In genomic region chr11:102914238-102915043, GRCh38 we compare ENCODE assay signal across 8 cellular contexts. TPM values are rescaled to one million over a fixed set of nuclear protein-coding genes. Genes with fewer than 3 reads are reported as not detected.
A peak's percentile ranks its signal among the peaks of the same experiment; 100 is the strongest.
DNase-seq lines count a peak whose midpoint lies in the region; ATAC-seq and TF ChIP-seq lines count a peak whose summit lies in the region.

No MANE protein-coding gene starts in this region.

- 29 to 32% methylated on average over 3 of the region's 3 CpGs for WGBS in aorta, 2 donors

- no peak overlapping the region for H3K4me3 Mint-ChIP-seq in effector memory CD8-positive, alpha-beta T cell

- peaks cover 3% of the 10 kb centered on the region for H3K36me3 Mint-ChIP-seq in effector memory CD8-positive, alpha-beta T cell (ENCODE audit: insufficient read depth)

- no peak overlapping the region for H2AFZ ChIP-seq in fibroblast of lung (ENCODE audit: low read length)

- no peaks in the 10 kb centered on the region for H3K4me1 ChIP-seq in NT2/D1 (ENCODE audit: insufficient read depth, insufficient read length)
- H3K4me1 ChIP-seq in fibroblast of lung (ENCODE audit: control insufficient read depth, extremely low read depth, insufficient read depth, low read length): no peaks in the 10 kb centered on the region
- H3K4me1 ChIP-seq in aorta (ENCODE audit: control insufficient read depth in 1 of 2, insufficient read depth in 2 of 2, low read length in 2 of 2): no peaks in the 10 kb centered on the region

- H3K27ac Mint-ChIP-seq in effector memory CD8-positive, alpha-beta T cell: no peak overlapping the region

- DNase-seq in AG20443 (ENCODE audit: low spot score): peak; percentile 73
- peak; percentile 49 for DNase-seq in NT2/D1 (ENCODE audit: low read depth, low spot score)
- DNase-seq in fibroblast of lung (ENCODE audit: low read depth in 2 of 2): peak; percentile 31 to 68
- DNase-seq in putamen (ENCODE audit: low spot score): peak; percentile 33
- DNase-seq in effector memory CD8-positive, alpha-beta T cell: no peak
- no peak for DNase-seq in aorta

- peaks cover 9% of the 10 kb centered on the region; the same call in 1 of the 2 replicates for H3K9me3 ChIP-seq in NT2/D1 (ENCODE audit: insufficient read depth, low read length)
- H3K9me3 ChIP-seq in fibroblast of lung (ENCODE audit: control insufficient read depth, insufficient read depth, low read depth, low read length): no peaks in the 10 kb centered on the region
- H3K9me3 ChIP-seq in aorta (ENCODE audit: control insufficient read depth, low read length): no peaks in the 10 kb centered on the region

- H3K36me3 ChIP-seq in NT2/D1 (ENCODE audit: insufficient read depth, insufficient read length, low read length): no peaks in the 10 kb centered on the region
- no peaks in the 10 kb centered on the region for H3K36me3 ChIP-seq in fibroblast of lung (ENCODE audit: control insufficient read depth, insufficient read depth, low read length)
- H3K36me3 ChIP-seq in aorta (ENCODE audit: control insufficient read depth in 1 of 2, insufficient read depth in 2 of 2, low read length in 1 of 2): no peaks in the 10 kb centered on the region

- H3K4me3 ChIP-seq in NT2/D1 (ENCODE audit: insufficient read length, low read depth) (no peak overlapping the region), fibroblast of lung (replicated peaks in 1 of 4; ENCODE audit: control extremely low read depth in 1 of 4, insufficient read depth in 1 of 4, low read depth in 3 of 4, low read length in 4 of 4) (no peak overlapping the region), aorta (ENCODE audit: low read length in 2 of 2) (no peak overlapping the region)

- H3K27ac ChIP-seq in fibroblast of lung (ENCODE audit: insufficient read depth, low read length): no peak overlapping the region
- no peak overlapping the region for H3K27ac ChIP-seq in aorta (ENCODE audit: low read depth in 1 of 2, low read length in 2 of 2)

- H3K9ac ChIP-seq in NT2/D1 (ENCODE audit: insufficient read length, low read depth) (no peak overlapping the region), fibroblast of lung (ENCODE audit: insufficient read depth, low read length) (no peak overlapping the region)

- peaks cover 0 to under 1% of the 10 kb centered on the region in 2 donors for H3K9me3 Mint-ChIP-seq in effector memory CD8-positive, alpha-beta T cell

- ATAC-seq in GM18867 (IDR thresholded peaks at IDR 0.05; ENCODE audit: unreplicated experiment): peak; percentile 57
- no peak for ATAC-seq in effector memory CD8-positive, alpha-beta T cell (replicated peaks)
- no peak for ATAC-seq in HG03108 (IDR thresholded peaks at IDR 0.05; ENCODE audit: unreplicated experiment)
- ATAC-seq in aorta (ENCODE audit: low FRiP score): no peak

- no peaks in the 10 kb centered on the region for H3K79me2 ChIP-seq in fibroblast of lung (ENCODE audit: control insufficient read depth, insufficient read depth, low read length)

- peak; percentile 82 to 88 for TF ChIP-seq CTCF in fibroblast of lung (conservative IDR thresholded peaks at IDR 0.05 in 1 of 2, IDR thresholded peaks at IDR 0.05 in 1 of 2; ENCODE audit: low read depth in 1 of 2, low read length in 2 of 2)

- H3K4me1 Mint-ChIP-seq in effector memory CD8-positive, alpha-beta T cell (ENCODE audit: low read depth in 2 of 2): no peaks in the 10 kb centered on the region

- H3K27me3 Mint-ChIP-seq in effector memory CD8-positive, alpha-beta T cell: peaks cover 0 to 8% of the 10 kb centered on the region in 2 donors

- no peak overlapping the region for H3K4me2 ChIP-seq in fibroblast of lung (ENCODE audit: extremely low read depth, insufficient read depth, low read length)

- H4K20me1 ChIP-seq in fibroblast of lung (ENCODE audit: control insufficient read depth, extremely low read depth, insufficient read depth, low read length): no peaks in the 10 kb centered on the region

- intact Hi-C loops in aorta (cut with DNase I): no loop called here

- no peaks in the 10 kb centered on the region for H3K27me3 ChIP-seq in NT2/D1 (ENCODE audit: insufficient read depth, insufficient read length)
- no peaks in the 10 kb centered on the region for H3K27me3 ChIP-seq in fibroblast of lung (ENCODE audit: control insufficient read depth, insufficient read depth, low read length)
- H3K27me3 ChIP-seq in aorta (ENCODE audit: control insufficient read depth in 1 of 2, insufficient read depth in 2 of 2, low read length in 1 of 2): no peaks in the 10 kb centered on the region

RNA-seq across cellular contexts. Expression of gene MMP12, which starts 39.7 kb away (rescaled TPM):
- total RNA-seq in fibroblast of lung (0.83 TPM in 1 of 2 replicates, not detected in the other), aorta (1 to 10 TPM in 1 of 2 donors, under 1 TPM in 1; 0.23 to 1.4 TPM)
- polyA plus RNA-seq in fibroblast of lung (0.15 and 0.27 TPM in 2 replicates), aorta (under 1 TPM in 1 of 2 donors, not detected in 1; 0.75 TPM)
- polyA plus RNA-seq in fibroblast of lung (2012): 0.06 and 0.13 TPM in 2 replicates
- polyA minus RNA-seq in fibroblast of lung (ENCODE audit: low replicate concordance): not detected in 2 replicates

RNA-seq across cellular contexts. Expression of gene MMP13, which starts 41.1 kb away (rescaled TPM):
- total RNA-seq in fibroblast of lung: not detected in 2 replicates
- not detected in 2 replicates for polyA plus RNA-seq in fibroblast of lung
- polyA plus RNA-seq in fibroblast of lung (2012): not detected in 2 replicates
- not detected in 2 replicates for polyA minus RNA-seq in fibroblast of lung (ENCODE audit: low replicate concordance)
- not detected for total RNA-seq in aorta
- polyA plus RNA-seq in aorta: under 1 TPM in 1 of 2 donors, not detected in 1; 0.05 TPM

Comparison
In these comparisons a context has a peak if more than half of its experiments do, and no peak if none do; other contexts are left out.
1. DNase-seq: peak in AG20443 (single experiment), NT2/D1 (single experiment), fibroblast of lung (2 of 2) and putamen (single experiment); none in effector memory CD8-positive, alpha-beta T cell (0 of 3) and aorta (0 of 2).